9 cellular contexts compared by ENCODE assay signal in the genomic region with DNA sequence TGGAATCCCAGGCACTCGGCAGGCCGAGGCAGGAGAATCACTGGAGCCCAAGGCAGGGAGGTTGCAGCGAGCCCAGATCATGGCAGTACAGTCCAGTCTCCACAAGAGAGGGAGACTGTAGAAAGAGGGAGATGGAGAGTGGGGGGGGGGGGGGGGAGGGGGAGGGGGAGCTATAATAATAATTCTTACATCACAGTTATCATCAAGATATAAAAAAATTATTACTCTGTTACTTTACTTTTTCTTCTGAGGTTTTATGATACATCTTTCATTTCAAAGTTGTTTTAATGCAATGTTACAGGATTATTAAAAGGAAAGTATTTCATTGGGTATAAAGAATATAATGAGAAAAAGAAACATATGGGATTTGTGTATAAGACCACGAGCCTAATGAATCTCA. TPM values are rescaled to one million over a fixed set of nuclear protein-coding genes. Genes with fewer than 3 reads are reported as not detected.
"Had no signal": no experiment of that assay in that cellular context is flagged by ENCODE, and none has a peak within 500 bp of the region (broad histone marks: within the 10 kb centered on the region; RNA-seq: fewer than 3 reads in every experiment).

No MANE protein-coding gene starts in this region.

- H3K4me3 ChIP-seq: GM12878 had no signal

- ATAC-seq: GM12878 had no signal

- FAIRE-seq: G401.6, GM12878, GM12891, GM12892, GM18507, GM19239 had no signal

- DNase-seq: GDM1, GF-D8 had no signal

RNA-seq across cellular contexts. Expression of a gene that starts 17.8 kb away (rescaled TPM):
- total RNA-seq: G401, GM12878 had no signal
- polyA plus RNA-seq: GM12878 had no signal
